ENCODE assay signal across 18 cellular contexts in genomic region chr1:21815724-21816311, GRCh38. TPM values are rescaled to one million over a fixed set of nuclear protein-coding genes. Genes with fewer than 3 reads are reported as not detected.
A peak's percentile ranks its signal among the peaks of the same experiment; 100 is the strongest.
DNase-seq lines count a peak whose midpoint lies in the region; ATAC-seq and TF ChIP-seq lines count a peak whose summit lies in the region.
"Had no signal": no experiment of that assay in that cellular context is flagged by ENCODE, and none has a peak within 500 bp of the region (broad histone marks: within the 10 kb centered on the region; RNA-seq: fewer than 3 reads in every experiment).

No MANE protein-coding gene starts in this region.

- H3K9me3 Mint-ChIP-seq in CD14-positive monocyte (no peaks in the 10 kb centered on the region), IgD-negative memory B cell (no peaks in the 10 kb centered on the region), endothelial cell (ENCODE audit: unreplicated experiment) (no peaks in the 10 kb centered on the region)
- H3K9me3 Mint-ChIP-seq in naive thymus-derived CD4-positive, alpha-beta T cell = peaks cover 0 to 2% (median 0%) of the 10 kb centered on the region in 11 donors
- H3K9me3 Mint-ChIP-seq: activated CD4-positive, alpha-beta T cell treated with anti-CD3 and anti-CD28 coated beads, Interleukin-2, amount 10 ng/mL, durations not matched to agents 7 days and 5 days; T-cell had no signal

- peak; percentile 59 for ATAC-seq in naive thymus-derived CD4-positive, alpha-beta T cell
- ATAC-seq in HG03039 (IDR thresholded peaks at IDR 0.05; ENCODE audit: unreplicated experiment) (no peak), HG03439 (IDR thresholded peaks at IDR 0.05; ENCODE audit: unreplicated experiment) (no peak)
- ATAC-seq: T-cell had no signal

- peaks cover 5 to 12% (median 9%) of the 10 kb centered on the region in 3 donors for H3K27me3 Mint-ChIP-seq in CD14-positive monocyte (ENCODE audit: low read depth in 3 of 3)
- peaks cover 4% of the 10 kb centered on the region for H3K27me3 Mint-ChIP-seq in IgD-negative memory B cell
- peaks cover 31% of the 10 kb centered on the region for H3K27me3 Mint-ChIP-seq in endothelial cell (ENCODE audit: unreplicated experiment)
- H3K27me3 Mint-ChIP-seq in naive thymus-derived CD4-positive, alpha-beta T cell = peaks cover 10 to 31% (median 15%) of the 10 kb centered on the region in 5 donors

- H3K4me1 Mint-ChIP-seq in CD14-positive monocyte (peaks cover 31% of the 10 kb centered on the region), IgD-negative memory B cell (peaks cover 6 to 12% (median 11%) of the 10 kb centered on the region in 3 donors), endothelial cell (ENCODE audit: unreplicated experiment) (peaks cover 30% of the 10 kb centered on the region)
- peaks cover 5 to 14% (median 8%) of the 10 kb centered on the region in 7 donors for H3K4me1 Mint-ChIP-seq in naive thymus-derived CD4-positive, alpha-beta T cell

- intact Hi-C loops in CD14-positive monocyte (cut with micrococcal nuclease) = loop anchor here (5.0 to 10.0 kb wide), 3 partner anchors 34 to 121 kb away; partner anchors contain the start of genes HSPG2 (in 2 of the 2) and USP48 (in 1 of the 2)
- intact Hi-C loops in naive thymus-derived CD4-positive, alpha-beta T cell (cut with micrococcal nuclease) = loop anchor here in 1 of 2 donors (10.0 kb wide), 1 partner anchor 119 kb away; the partner anchor contains the start of gene HSPG2

- H3K9me3 ChIP-seq in naive thymus-derived CD4-positive, alpha-beta T cell (ENCODE audit: control insufficient read depth in 2 of 3, low read length in 3 of 3) = no peaks in the 10 kb centered on the region
- H3K9me3 ChIP-seq: stomach had no signal

- H3K27ac Mint-ChIP-seq in CD14-positive monocyte (peak overlapping the region in 6 of 7 donors; percentile 53 to 80 (median 73)), IgD-negative memory B cell (peak overlapping the region in 2 of 3 donors; percentile 60 to 90), endothelial cell (ENCODE audit: unreplicated experiment) (peak overlapping the region; percentile 30)
- no peak overlapping the region for H3K27ac Mint-ChIP-seq in naive thymus-derived CD4-positive, alpha-beta T cell
- H3K27ac Mint-ChIP-seq: activated CD4-positive, alpha-beta T cell treated with anti-CD3 and anti-CD28 coated beads, Interleukin-2, amount 10 ng/mL, durations not matched to agents 7 days and 5 days; T-cell had no signal

- peak; percentile 63 for DNase-seq in CD14-positive monocyte (ENCODE audit: low spot score)
- DNase-seq in endothelial cell (ENCODE audit: low spot score) = no peak
- no peak for DNase-seq in naive thymus-derived CD4-positive, alpha-beta T cell
- no peak for DNase-seq in HCEC 1CT
- no peak for DNase-seq in activated gamma-delta T cell treated with Interleukin-2 at 50 U/mL for 16 hours
- DNase-seq: activated CD4-positive, alpha-beta T cell treated with anti-CD3 and anti-CD28 coated beads, Interleukin-2, amount 10 ng/mL, durations not matched to agents 7 days and 5 days; C1 segment of cervical spinal cord; effector memory CD4-positive, alpha-beta T cell; glutamatergic neuron; KG1; mesendoderm; NCI-H2029 treated with DMSO at 0.1 percent for 48 hours; NK-92 treated with Interleukin-12 subunit alpha and Interleukin-12 subunit beta, amount 100 ng/mL, for 24 hours had no signal

- no peak for TF ChIP-seq CTCF in CD14-positive monocyte (IDR thresholded peaks at IDR 0.05)
- no peak for TF ChIP-seq CTCF in endothelial cell (IDR thresholded peaks at IDR 0.05; ENCODE audit: unreplicated experiment)

- no peak overlapping the region for H3K4me3 ChIP-seq in naive thymus-derived CD4-positive, alpha-beta T cell (ENCODE audit: low read length)
- H3K4me3 ChIP-seq: stomach had no signal

- H3K27ac ChIP-seq in naive thymus-derived CD4-positive, alpha-beta T cell (ENCODE audit: low read depth, low read length) = no peak overlapping the region

- CTCF ChIA-PET in naive thymus-derived CD4-positive, alpha-beta T cell (lab: Charles Lee) = interaction anchor here (1.2 kb wide), 1 partner anchor 143 kb away, joined by 3 read pairs; no protein-coding TSS in a partner anchor

- peak overlapping the region; percentile 26 to 41 for H3K4me3 Mint-ChIP-seq in CD14-positive monocyte
- peak overlapping the region in 1 of 4 donors; percentile 82 for H3K4me3 Mint-ChIP-seq in IgD-negative memory B cell
- H3K4me3 Mint-ChIP-seq in endothelial cell (ENCODE audit: unreplicated experiment) = no peak overlapping the region
- H3K4me3 Mint-ChIP-seq in naive thymus-derived CD4-positive, alpha-beta T cell = peak overlapping the region in 1 of 10 donors; percentile 23

- H3K36me3 ChIP-seq in naive thymus-derived CD4-positive, alpha-beta T cell (ENCODE audit: control insufficient read depth in 2 of 3, insufficient read depth in 3 of 3, low read length in 3 of 3) = no peaks in the 10 kb centered on the region

- peaks cover 0 to 4% of the 10 kb centered on the region in 2 donors for H3K27me3 ChIP-seq in naive thymus-derived CD4-positive, alpha-beta T cell (ENCODE audit: control insufficient read depth in 2 of 2, insufficient read depth in 2 of 2, low read length in 2 of 2)

- POLR2A ChIA-PET in naive thymus-derived CD4-positive, alpha-beta T cell (lab: Charles Lee) = no interaction called here

- no peaks in the 10 kb centered on the region for H3K4me1 ChIP-seq in naive thymus-derived CD4-positive, alpha-beta T cell (ENCODE audit: control insufficient read depth in 2 of 2, insufficient read depth in 2 of 2, low read length in 2 of 2)

- H3K36me3 Mint-ChIP-seq in CD14-positive monocyte (peaks cover 0 to 3% of the 10 kb centered on the region in 2 donors), IgD-negative memory B cell (peaks cover 2% of the 10 kb centered on the region), endothelial cell (ENCODE audit: low read depth, unreplicated experiment) (peaks cover 26% of the 10 kb centered on the region)
- peaks cover 0 to 4% (median 0%) of the 10 kb centered on the region in 5 donors for H3K36me3 Mint-ChIP-seq in naive thymus-derived CD4-positive, alpha-beta T cell
- H3K36me3 Mint-ChIP-seq: T-cell had no signal

RNA-seq across cellular contexts. Expression of gene LDLRAD2, which starts 3.8 kb away (rescaled TPM):
- not detected for polyA plus RNA-seq in CD14-positive monocyte
- 0.69 TPM for polyA plus RNA-seq in IgD-negative memory B cell
- total RNA-seq in endothelial cell (ENCODE audit: unreplicated experiment) = 1.3 TPM
- total RNA-seq in naive thymus-derived CD4-positive, alpha-beta T cell = under 1 TPM in 2 of 5 experiments, not detected in 3; 0.66 to 0.86 TPM
- not detected for polyA plus RNA-seq in naive thymus-derived CD4-positive, alpha-beta T cell
- total RNA-seq: activated CD4-positive, alpha-beta T cell treated with anti-CD3 and anti-CD28 coated beads, Interleukin-2, amount 10 ng/mL, durations not matched to agents 7 days and 5 days had no signal

RNA-seq across cellular contexts. Expression of gene USP48, which starts 32.9 kb away (rescaled TPM):
- 10 to 100 TPM; 26.5 to 40.2 TPM for polyA plus RNA-seq in CD14-positive monocyte
- polyA plus RNA-seq in IgD-negative memory B cell = 58.4 TPM
- 57.9 TPM for total RNA-seq in endothelial cell (ENCODE audit: unreplicated experiment)
- total RNA-seq in naive thymus-derived CD4-positive, alpha-beta T cell = 100 to 1,000 TPM in 2 of 5 experiments, 10 to 100 TPM in 3; 74.7 to 107 (median 83.9) TPM
- 10 to 100 TPM; 34.8 to 39.1 TPM for polyA plus RNA-seq in naive thymus-derived CD4-positive, alpha-beta T cell

Comparison
In these comparisons a context has a peak if more than half of its experiments do, and no peak if none do; other contexts are left out.
1. H3K27ac Mint-ChIP-seq: peak in CD14-positive monocyte (6 of 7), IgD-negative memory B cell (2 of 3) and endothelial cell (single experiment); none in naive thymus-derived CD4-positive, alpha-beta T cell (0 of 9).